18 cellular contexts compared by ENCODE assay signal in the genomic region with DNA sequence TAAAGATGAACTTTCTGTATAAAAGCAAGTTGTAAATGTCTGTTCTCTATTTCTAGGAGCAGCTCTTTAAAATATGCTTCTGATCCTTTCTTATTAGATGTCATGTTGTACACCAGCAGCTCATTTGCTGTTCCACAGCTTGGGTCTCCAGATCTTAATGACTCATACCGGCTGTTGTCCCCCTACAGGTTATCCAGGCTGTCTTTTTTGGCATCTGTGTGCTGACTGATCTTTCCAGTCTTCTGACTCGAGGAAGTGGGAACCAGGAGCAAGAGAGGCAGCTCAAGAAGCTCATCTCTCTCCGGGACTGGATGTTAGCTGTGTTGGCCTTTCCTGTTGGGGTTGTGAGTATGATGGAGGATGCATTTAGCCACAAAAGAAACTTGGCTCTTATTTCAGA.
DNase-seq lines count a peak whose midpoint lies in the region; ATAC-seq and TF ChIP-seq lines count a peak whose summit lies in the region.
"Had no signal": no experiment of that assay in that cellular context is flagged by ENCODE, and none has a peak within 500 bp of the region (broad histone marks: within the 10 kb centered on the region; RNA-seq: fewer than 3 reads in every experiment).

No MANE protein-coding gene starts in this region.

- peaks cover 19% of the 10 kb centered on the region for H3K36me3 Mint-ChIP-seq in CD4-positive, CD25-positive, alpha-beta regulatory T cell

- H3F3A ChIP-seq in Loucy (ENCODE audit: low read depth): no peaks in the 10 kb centered on the region

- no peak for DNase-seq in AG04450 (ENCODE audit: low read depth, low spot score)
- peak in 2 of 3 donors; percentile 5 to 26 for DNase-seq in CD4-positive, CD25-positive, alpha-beta regulatory T cell
- DNase-seq in cerebellum (ENCODE audit: low spot score): peak; percentile 61
- DNase-seq: activated CD4-positive, CD25-positive, alpha-beta regulatory T cell treated with anti-CD3 and anti-CD28 coated beads, Interleukin-2, amount 50 U/mL, for 72 hours; aorta; foreskin fibroblast; left colon; NCI-H1417; NCI-H2171 treated with DMSO at 0.1 percent for 48 hours; stimulated activated CD4-positive, alpha-beta T cell treated with anti-CD3 and anti-CD28 coated beads, Interleukin-12 subunit alpha, Interleukin-12 subunit beta, amount 100 ng/mL, for 4 hours; tibial artery had no signal

- peak overlapping the region; percentile 57 for H3K4me2 ChIP-seq in Loucy (ENCODE audit: low read depth, low read length, poor library complexity, severe bottlenecking)

- H3K27ac Mint-ChIP-seq in CD4-positive, CD25-positive, alpha-beta regulatory T cell: peak overlapping the region; percentile 82 to 96 (median 82)

- peak overlapping the region; percentile 13 for H3K9ac ChIP-seq in Loucy (ENCODE audit: low read depth, low read length, poor library complexity, severe bottlenecking)

- H3K9me3 Mint-ChIP-seq in CD4-positive, CD25-positive, alpha-beta regulatory T cell: peaks cover 0 to 9% (median 6%) of the 10 kb centered on the region in 7 donors
- H3K9me3 Mint-ChIP-seq: neural crest cell had no signal

- peak overlapping the region; percentile 17; the same call in 1 of the 2 replicates for H2AFZ ChIP-seq in Loucy (ENCODE audit: low read length)

- TF ChIP-seq CTCF in AG04450 (IDR thresholded peaks at IDR 0.05; ENCODE audit: low read depth, low read length): peak; percentile 18; the same call in 1 of the 2 replicates
- TF ChIP-seq CTCF in Loucy (conservative IDR thresholded peaks at IDR 0.05; ENCODE audit: low read length): peak; percentile 26; the same call in 1 of the 2 replicates
- TF ChIP-seq CTCF in gastroesophageal sphincter (IDR thresholded peaks at IDR 0.05): no peak

- CTCF ChIA-PET in AG04450 (lab: Charles Lee): no interaction called here

- no peaks in the 10 kb centered on the region for H4K20me1 ChIP-seq in Loucy (ENCODE audit: insufficient read depth, low read length, poor library complexity, severe bottlenecking)

- H3K79me2 ChIP-seq in Loucy (ENCODE audit: insufficient read depth, low read length): no peaks in the 10 kb centered on the region

- H3K27me3 ChIP-seq in AG04450 (ENCODE audit: control insufficient read depth, insufficient read depth, low read length) (no peaks in the 10 kb centered on the region), Loucy (ENCODE audit: insufficient read depth, low read length, poor library complexity, severe bottlenecking) (no peaks in the 10 kb centered on the region), gastroesophageal sphincter (no peaks in the 10 kb centered on the region)
- no peaks in the 10 kb centered on the region for H3K27me3 ChIP-seq in CD4-positive, CD25-positive, alpha-beta regulatory T cell (ENCODE audit: control insufficient read depth, insufficient read depth, low read length)
- H3K27me3 ChIP-seq: SJSA1, tibial artery had no signal

- H3K4me1 ChIP-seq in CD4-positive, CD25-positive, alpha-beta regulatory T cell (ENCODE audit: control insufficient read depth, insufficient read depth, low read length, poor library complexity, severe bottlenecking): peaks cover 15% of the 10 kb centered on the region
- H3K4me1 ChIP-seq in Loucy (ENCODE audit: insufficient read depth, low read length, poor library complexity, severe bottlenecking): peaks cover 28% of the 10 kb centered on the region
- H3K4me1 ChIP-seq in gastroesophageal sphincter: no peaks in the 10 kb centered on the region

- H3K36me3 ChIP-seq in CD4-positive, CD25-positive, alpha-beta regulatory T cell (ENCODE audit: control insufficient read depth, insufficient read depth, low read length): no peaks in the 10 kb centered on the region
- H3K36me3 ChIP-seq in Loucy (ENCODE audit: insufficient read depth, low read length) (no peaks in the 10 kb centered on the region), gastroesophageal sphincter (peaks cover 0 to 12% of the 10 kb centered on the region in 2 donors)
- H3K36me3 ChIP-seq: SJSA1 had no signal

- 69 to 80% methylated on average over 1 to 3 of the region's 3 CpGs for WGBS in gastroesophageal sphincter (ENCODE audit: low coverage in 1 of 2), 2 donors

- H3K27me3 Mint-ChIP-seq in CD4-positive, CD25-positive, alpha-beta regulatory T cell: no peaks in the 10 kb centered on the region

- POLR2A ChIA-PET in AG04450 (lab: Yijun Ruan, JAX): no interaction called here

- H3K9me2 ChIP-seq in Loucy (replicated peaks; ENCODE audit: low read depth, low read length): no peaks in the 10 kb centered on the region

- H3K27ac ChIP-seq in AG04450 (ENCODE audit: low read depth, low read length) (no peak overlapping the region), gastroesophageal sphincter (no peak overlapping the region)
- H3K27ac ChIP-seq in CD4-positive, CD25-positive, alpha-beta regulatory T cell (ENCODE audit: insufficient read depth, low read length, poor library complexity, severe bottlenecking): peak overlapping the region; percentile 62
- H3K27ac ChIP-seq: SJSA1 had no signal

- TF ChIP-seq EP300 in gastroesophageal sphincter (IDR thresholded peaks at IDR 0.05): no peak

- ATAC-seq in CD4-positive, CD25-positive, alpha-beta regulatory T cell (ENCODE audit: low read depth in 2 of 2): peak; percentile 24 to 43
- ATAC-seq in HG02678 (IDR thresholded peaks at IDR 0.05; ENCODE audit: unreplicated experiment): no peak
- ATAC-seq in GM18498 (IDR thresholded peaks at IDR 0.05; ENCODE audit: unreplicated experiment): no peak
- ATAC-seq in GM19452 (IDR thresholded peaks at IDR 0.05; ENCODE audit: unreplicated experiment): no peak
- no peak for ATAC-seq in gastroesophageal sphincter
- ATAC-seq: left colon had no signal

- H3K9me3 ChIP-seq in AG04450 (ENCODE audit: control insufficient read depth, insufficient read depth, low read length) (no peaks in the 10 kb centered on the region), Loucy (ENCODE audit: insufficient read depth, low read depth, low read length) (no peaks in the 10 kb centered on the region; the same call in 1 of the 2 replicates), gastroesophageal sphincter (peaks cover 0 to 2% (median 0%) of the 10 kb centered on the region in 3 donors)
- H3K9me3 ChIP-seq in CD4-positive, CD25-positive, alpha-beta regulatory T cell (ENCODE audit: control insufficient read depth in 2 of 2, low read length in 2 of 2): peaks cover 0 to under 1% of the 10 kb centered on the region in 2 experiments
- H3K9me3 ChIP-seq: SJSA1 had no signal

- peaks cover 25 to 49% (median 31%) of the 10 kb centered on the region in 4 donors for H3K4me1 Mint-ChIP-seq in CD4-positive, CD25-positive, alpha-beta regulatory T cell
- H3K4me1 Mint-ChIP-seq: neural crest cell had no signal

- no peak overlapping the region for H3K4me3 ChIP-seq in AG04450 (ENCODE audit: low read depth, low read length)
- peak overlapping the region; percentile 45 for H3K4me3 ChIP-seq in CD4-positive, CD25-positive, alpha-beta regulatory T cell (ENCODE audit: low read depth, low read length)
- peak overlapping the region; percentile 35 for H3K4me3 ChIP-seq in Loucy (ENCODE audit: low read length, poor library complexity, severe bottlenecking)
- no peak overlapping the region for H3K4me3 ChIP-seq in gastroesophageal sphincter
- H3K4me3 ChIP-seq: SJSA1, tibial artery had no signal

- no peak for TF ChIP-seq POLR2A in gastroesophageal sphincter (IDR thresholded peaks at IDR 0.05)

- H3K4me3 Mint-ChIP-seq in CD4-positive, CD25-positive, alpha-beta regulatory T cell: peak overlapping the region; percentile 6 to 73 (median 56)
- H3K4me3 Mint-ChIP-seq: neural crest cell had no signal

Comparison
In these comparisons a context has a peak if more than half of its experiments do, and no peak if none do; other contexts are left out.
1. H3K4me3 ChIP-seq: peak in CD4-positive, CD25-positive, alpha-beta regulatory T cell (single experiment) and Loucy (single experiment); none in AG04450 (single experiment) and gastroesophageal sphincter (0 of 2).
2. CTCF ChIP-seq: peak in AG04450 (single experiment) and Loucy (single experiment); none in gastroesophageal sphincter (0 of 4).
3. ATAC-seq: peak in CD4-positive, CD25-positive, alpha-beta regulatory T cell (2 of 2); none in HG02678 (single experiment), GM18498 (single experiment), GM19452 (single experiment) and gastroesophageal sphincter (single experiment).